8 cellular contexts compared by ENCODE assay signal in the genomic region with DNA sequence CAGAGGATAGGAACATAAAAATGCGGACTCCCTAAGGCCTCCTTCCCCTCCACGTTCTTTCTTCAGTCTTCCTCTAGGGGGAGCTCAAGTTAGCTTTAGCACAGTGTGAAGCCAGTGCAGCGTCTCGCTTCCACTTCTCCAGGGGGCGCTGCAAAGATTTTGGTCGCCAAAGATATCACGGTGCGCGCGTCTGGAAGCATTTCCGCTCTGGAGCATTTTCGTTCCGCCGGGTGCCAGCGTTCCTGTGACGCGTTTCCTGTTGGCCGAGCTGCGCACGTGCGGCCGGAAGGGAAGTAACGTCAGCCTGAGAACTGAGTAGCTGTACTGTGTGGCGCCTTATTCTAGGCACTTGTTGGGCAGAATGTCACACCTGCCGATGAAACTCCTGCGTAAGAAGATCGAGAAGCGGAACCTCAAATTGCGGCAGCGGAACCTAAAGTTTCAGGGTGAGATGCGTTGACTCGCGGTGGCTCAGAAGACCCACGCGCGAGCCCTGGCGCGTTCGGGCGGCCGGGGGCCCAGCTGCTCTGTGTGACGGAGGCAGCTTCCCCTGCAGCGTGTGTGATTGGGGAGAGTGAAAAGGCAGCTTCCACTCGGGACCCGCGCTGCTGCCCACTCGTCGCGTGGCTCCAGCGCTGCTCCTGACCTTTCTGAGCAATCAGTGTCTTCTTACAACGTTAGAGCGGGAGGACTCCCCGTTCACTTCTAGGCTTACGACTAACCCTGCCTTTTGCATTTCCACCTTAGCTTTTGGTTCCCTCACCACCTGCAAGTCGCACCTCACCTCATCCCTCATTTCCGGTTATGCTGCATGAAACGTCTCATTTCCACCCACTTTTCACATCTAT. TPM values are rescaled to one million over a fixed set of nuclear protein-coding genes. Genes with fewer than 3 reads are reported as not detected.
DNase-seq lines count a peak whose midpoint lies in the region; ATAC-seq and TF ChIP-seq lines count a peak whose summit lies in the region.

Gene DDX18, plus strand, starts transcription at position 275 of the 848 bp plus-strand sequence. Its CDS starts 87 bp downstream, at position 362.

- intact Hi-C loops in CD4-positive, alpha-beta T cell (cut with DNase I, micrococcal nuclease), result loop anchor here (1.0 to 10.0 kb wide), 10 partner anchors 18 to 1860 kb away; partner anchors contain the start of genes INSIG2 (in 2 of the 2), TMEM177 (in 2 of the 2), C2orf76 (in 1 of the 2) and DBI (in 1 of the 2)
- intact Hi-C loops in lower leg skin (cut with DNase I; ENCODE audit: low total_unique reads), result no loop called here

- peaks cover 52% of the 10 kb centered on the region for H3K4me1 Mint-ChIP-seq in CD4-positive, alpha-beta T cell (ENCODE audit: low read depth)
- peaks cover 37% of the 10 kb centered on the region for H3K4me1 Mint-ChIP-seq in activated CD4-positive, alpha-beta memory T cell treated with anti-CD3 and anti-CD28 coated beads, Interleukin-2, amount 10 ng/mL, durations not matched to agents 7 days and 5 days

- H3K9ac ChIP-seq in duodenal mucosa (ENCODE audit: low read depth in 1 of 2, low read length in 2 of 2), result peak within 1 kb of the TSS; percentile 85 to 91

- no peaks in the 10 kb centered on the region for H3K9me3 ChIP-seq in CD4-positive, alpha-beta T cell (ENCODE audit: control insufficient read depth, low read length)
- H3K9me3 ChIP-seq in duodenal mucosa (ENCODE audit: control insufficient read depth in 1 of 2, low read length in 2 of 2), result no peaks in the 10 kb centered on the region

- peaks cover 9 to 15% of the 10 kb centered on the region in 2 donors for H3K4me1 ChIP-seq in duodenal mucosa (ENCODE audit: control insufficient read depth in 1 of 2, insufficient read depth in 2 of 2, low read length in 2 of 2)

- H3K27ac ChIP-seq in CD4-positive, alpha-beta T cell (ENCODE audit: low read depth, low read length), result peak within 1 kb of the TSS; percentile 96
- H3K27ac ChIP-seq in duodenal mucosa (ENCODE audit: low read depth, low read length), result peak within 1 kb of the TSS; percentile 68

- TF ChIP-seq CTCF in CD4-positive, alpha-beta T cell (IDR thresholded peaks at IDR 0.05), result peak; percentile 100
- TF ChIP-seq CTCF in lower leg skin (IDR thresholded peaks at IDR 0.05), result peak in 1 of 3 donors; percentile 99

- H3K9me3 Mint-ChIP-seq in CD4-positive, alpha-beta T cell, result no peaks in the 10 kb centered on the region
- no peaks in the 10 kb centered on the region for H3K9me3 Mint-ChIP-seq in activated CD4-positive, alpha-beta memory T cell treated with anti-CD3 and anti-CD28 coated beads, Interleukin-2, amount 10 ng/mL, durations not matched to agents 7 days and 5 days

- peak within 1 kb of the TSS; percentile 83 to 91 for H3K4me3 ChIP-seq in duodenal mucosa (ENCODE audit: low read depth in 1 of 2, low read length in 2 of 2)
- peak within 1 kb of the TSS; percentile 77 for H3K4me3 ChIP-seq in lower leg skin (ENCODE audit: low read depth, poor library complexity, severe bottlenecking)

- WGBS in lower leg skin, 2 donors, result 0% methylated on average over 52 to 57 of the region's 57 CpGs

- H3K36me3 ChIP-seq in duodenal mucosa (ENCODE audit: control insufficient read depth in 1 of 2, insufficient read depth in 2 of 2, low read length in 2 of 2), result peaks cover 14 to 21% of the 10 kb centered on the region in 2 donors

- CTCF ChIA-PET in CD4-positive, alpha-beta T cell (lab: Charles Lee), result interaction anchor here (0.7 to 2.5 kb wide), 22 partner anchors 10 to 1557 kb away, joined by 3 to 24 read pairs (median 4); partner anchors contain the start of genes CCDC93 and INSIG2
- CTCF ChIA-PET in activated CD4-positive, alpha-beta memory T cell treated with anti-CD3 and anti-CD28 coated beads, Interleukin-2, amount 10 ng/mL, durations not matched to agents 7 days and 5 days (lab: Charles Lee), result interaction anchor here (0.7 to 4.1 kb wide), 34 partner anchors 10 to 409 kb away, joined by 3 to 84 read pairs (median 4); partner anchors contain the start of genes CCDC93 and INSIG2

- H3K4me3 Mint-ChIP-seq in CD4-positive, alpha-beta T cell, result peak within 1 kb of the TSS; percentile 86
- H3K4me3 Mint-ChIP-seq in activated CD4-positive, alpha-beta memory T cell treated with anti-CD3 and anti-CD28 coated beads, Interleukin-2, amount 10 ng/mL, durations not matched to agents 7 days and 5 days, result peak within 1 kb of the TSS; percentile 89

- POLR2A ChIA-PET in CD4-positive, alpha-beta T cell (lab: Charles Lee), result interaction anchor here (0.5 to 2.0 kb wide), 19 partner anchors 11 to 1947 kb away, joined by 3 to 20 read pairs (median 3); partner anchors contain the start of genes C2orf76, CCDC93, DBI and INSIG2
- POLR2A ChIA-PET in activated CD4-positive, alpha-beta memory T cell treated with anti-CD3 and anti-CD28 coated beads, Interleukin-2, amount 10 ng/mL, durations not matched to agents 7 days and 5 days (lab: Charles Lee), result interaction anchor here (0.7 to 1.9 kb wide), 8 partner anchors 189 to 1553 kb away, joined by 3 to 19 read pairs (median 4); partner anchors contain the start of genes C2orf76, CCDC93 and DBI

- H3K27me3 Mint-ChIP-seq in CD4-positive, alpha-beta T cell, result no peaks in the 10 kb centered on the region
- H3K27me3 Mint-ChIP-seq in activated CD4-positive, alpha-beta memory T cell treated with anti-CD3 and anti-CD28 coated beads, Interleukin-2, amount 10 ng/mL, durations not matched to agents 7 days and 5 days, result no peaks in the 10 kb centered on the region

- H3K36me3 Mint-ChIP-seq in CD4-positive, alpha-beta T cell (ENCODE audit: low read depth), result peaks cover 52% of the 10 kb centered on the region
- peaks cover 31% of the 10 kb centered on the region for H3K36me3 Mint-ChIP-seq in activated CD4-positive, alpha-beta memory T cell treated with anti-CD3 and anti-CD28 coated beads, Interleukin-2, amount 10 ng/mL, durations not matched to agents 7 days and 5 days (ENCODE audit: low read depth)

- TF ChIP-seq POLR2A in lower leg skin (IDR thresholded peaks at IDR 0.05), result no peak

- peak within 1 kb of the TSS; percentile 94 for H3K27ac Mint-ChIP-seq in CD4-positive, alpha-beta T cell
- H3K27ac Mint-ChIP-seq in activated CD4-positive, alpha-beta memory T cell treated with anti-CD3 and anti-CD28 coated beads, Interleukin-2, amount 10 ng/mL, durations not matched to agents 7 days and 5 days, result peak within 1 kb of the TSS; percentile 95

- DNase-seq in CD4-positive, alpha-beta T cell, result peak; percentile 94 to 98 (median 95)
- DNase-seq in NCI-H82 treated with DMSO at 0.1 percent for 48 hours (lab: John Stamatoyannopoulos, UW; ENCODE audit: unreplicated experiment) (peak; percentile 96), lower leg skin (ENCODE audit: low spot score in 2 of 2) (peak; percentile 96 to 99)
- DNase-seq in activated CD4-positive, alpha-beta memory T cell treated with anti-CD3 and anti-CD28 coated beads, Interleukin-2, amount 10 ng/mL, durations not matched to agents 7 days and 5 days, result peak; percentile 97
- DNase-seq in stimulated activated CD4-positive, alpha-beta T cell treated with anti-CD3 and anti-CD28 coated beads, TNF-alpha, amount 100 ng/mL, for 1 hour (ENCODE audit: low read depth in 3 of 3, low spot score in 1 of 3), result peak; percentile 90 to 92 (median 91)

- peak; percentile 84 for ATAC-seq in CD4-positive, alpha-beta T cell (ENCODE audit: poor library complexity)
- ATAC-seq in GM19397 (IDR thresholded peaks at IDR 0.05; ENCODE audit: unreplicated experiment) (peak; percentile 97), HG03575 (IDR thresholded peaks at IDR 0.05; ENCODE audit: extremely low read depth, insufficient number of reproducible peaks, low FRiP score, unreplicated experiment) (peak; percentile 94)

- no peaks in the 10 kb centered on the region for H3K27me3 ChIP-seq in CD4-positive, alpha-beta T cell (ENCODE audit: control insufficient read depth, insufficient read depth, low read length)
- H3K27me3 ChIP-seq in duodenal mucosa (ENCODE audit: control insufficient read depth in 1 of 2, insufficient read depth in 2 of 2, low read length in 2 of 2), result no peaks in the 10 kb centered on the region

RNA-seq across cellular contexts. Expression of gene DDX18, which starts in this region (rescaled TPM):
- 100 to 1,000 TPM; 172 to 177 TPM for total RNA-seq in CD4-positive, alpha-beta T cell
- 10 to 100 TPM; 58.6 to 70.9 TPM for total RNA-seq in activated CD4-positive, alpha-beta memory T cell treated with anti-CD3 and anti-CD28 coated beads, Interleukin-2, amount 10 ng/mL, durations not matched to agents 7 days and 5 days
- total RNA-seq in lower leg skin, result 10 to 100 TPM; 20.4 to 39.6 (median 29.2) TPM

Comparison
In these comparisons a context has a peak if more than half of its experiments do, and no peak if none do; other contexts are left out.
1. Peak in every context shown above with its lines: DNase-seq, ATAC-seq, H3K4me3 ChIP-seq and H3K27ac ChIP-seq.